Comparison of ENCODE assay signal across 1 cellular context in genomic region chr19:395467-395866, GRCh38.
TF ChIP-seq lines count a peak whose summit lies in the region.

No MANE protein-coding gene starts in this region.

TF ChIP-seq in HepG2, 621 proteins besides CTCF, POLR2A, EP300 and RAD21:
- TF ChIP-seq FOXA1 (IDR thresholded peaks at IDR 0.05) (0 out of 2 replicates have a peak, but pooled peaks have one; percentile 7), FOXA1 (CRISPR knock-in tag; IDR thresholded peaks at IDR 0.05) (no peak), ZNF280B (CRISPR knock-in tag; IDR thresholded peaks at IDR 0.05; ENCODE audit: borderline replicate concordance) (no peak)
